Comparison of ENCODE assay signal across 9 cellular contexts in genomic region chr15:98854496-98854895, GRCh38.
DNase-seq lines count a peak whose midpoint lies in the region; ATAC-seq and TF ChIP-seq lines count a peak whose summit lies in the region.
"Had no signal": no experiment of that assay in that cellular context is flagged by ENCODE, and none has a peak within 500 bp of the region (broad histone marks: within the 10 kb centered on the region; RNA-seq: fewer than 3 reads in every experiment).

No MANE protein-coding gene starts in this region.

- peaks cover 75% of the 10 kb centered on the region for H3K79me2 ChIP-seq in SK-N-SH (ENCODE audit: insufficient read depth)
- peaks cover 98% of the 10 kb centered on the region for H3K79me2 ChIP-seq in mammary epithelial cell (ENCODE audit: insufficient read depth, low read length)

- peak overlapping the region; percentile 29 for H2AK5ac ChIP-seq in mesenchymal stem cell (ENCODE audit: low read length, severe bottlenecking)

- peak overlapping the region in 1 of 2 experiments; percentile 87 for H3K23ac ChIP-seq in mesenchymal stem cell (ENCODE audit: low read length in 2 of 2)

- dilution Hi-C loops in mammary epithelial cell (cut with HindIII; ENCODE audit: low sequenced_read_pairs) = no loop called here

- CTCF ChIA-PET in SK-N-SH (lab: Yijun Ruan, JAX) = interaction anchor here (1.2 to 5.6 kb wide), 4 partner anchors 18 to 335 kb away, joined by 3 to 32 read pairs (median 9); no protein-coding TSS in a partner anchor
- CTCF ChIA-PET in mammary epithelial cell (lab: Charles Lee; ENCODE audit: low non-redundant PET) = interaction anchor here (0.6 kb wide), 1 partner anchor 207 kb away, joined by 4 read pairs; no protein-coding TSS in a partner anchor

- POLR2A ChIA-PET in SK-N-SH (lab: Yijun Ruan, JAX) = no interaction called here

- H3K9me2 ChIP-seq in SK-N-SH = no peaks in the 10 kb centered on the region

- H2BK15ac ChIP-seq in mesenchymal stem cell (ENCODE audit: low read depth, poor library complexity, severe bottlenecking) = no peak overlapping the region

- ATAC-seq in SK-N-SH treated with all-trans-retinoic acid at 6 μM for 48 hours (no peak), thoracic aorta (ENCODE audit: insufficient number of reproducible peaks, low FRiP score, low read depth) (no peak)

- peak overlapping the region in 1 of 2 experiments; percentile 37 for H3K14ac ChIP-seq in mesenchymal stem cell (ENCODE audit: low read length in 2 of 2)

- peaks cover 16% of the 10 kb centered on the region for H3K79me1 ChIP-seq in mesenchymal stem cell (replicated peaks; ENCODE audit: low read length, poor library complexity, severe bottlenecking)

- H3K4me2 ChIP-seq in SK-N-SH (0 out of 2 replicates have a peak overlapping the region, but pooled peaks have one; percentile 90), mammary epithelial cell (ENCODE audit: insufficient read depth, low read depth, low read length) (peak overlapping the region; percentile 95), mesenchymal stem cell (ENCODE audit: low read length, poor library complexity, severe bottlenecking) (no peak overlapping the region)

- peak overlapping the region in 1 of 2 experiments; percentile 86; a peak in 1 of 4 replicates for H3K27ac ChIP-seq in SK-N-SH (ENCODE audit: low read depth in 2 of 2, low read length in 1 of 2)
- H3K27ac ChIP-seq in mammary epithelial cell (ENCODE audit: insufficient read depth, low read depth, low read length) = peak overlapping the region; percentile 75
- H3K27ac ChIP-seq in mesenchymal stem cell (ENCODE audit: low read length, poor library complexity, severe bottlenecking) = peak overlapping the region; percentile 51
- peak overlapping the region; percentile 85 to 92 for H3K27ac ChIP-seq in thoracic aorta

- no peaks in the 10 kb centered on the region for H3K36me3 ChIP-seq in SK-N-SH (replicated peaks in 1 of 2; ENCODE audit: control insufficient read depth in 1 of 2, insufficient read depth in 2 of 2, low read length in 1 of 2)
- no peaks in the 10 kb centered on the region for H3K36me3 ChIP-seq in mammary epithelial cell (ENCODE audit: insufficient read depth, low read length)
- no peaks in the 10 kb centered on the region for H3K36me3 ChIP-seq in mesenchymal stem cell (ENCODE audit: control insufficient read depth in 1 of 2, insufficient read depth in 2 of 2, low read depth in 1 of 2, low read length in 2 of 2)
- no peaks in the 10 kb centered on the region for H3K36me3 ChIP-seq in thoracic aorta

- H3K18ac ChIP-seq in mesenchymal stem cell (ENCODE audit: low read depth in 1 of 2, low read length in 2 of 2) = peak overlapping the region in 1 of 2 experiments; percentile 71

- H3K9ac ChIP-seq in SK-N-SH (no peak overlapping the region), mammary epithelial cell (ENCODE audit: insufficient read depth, low read length) (peak overlapping the region; percentile 86), mesenchymal stem cell (ENCODE audit: low read length) (peak overlapping the region; percentile 90)

- no peaks in the 10 kb centered on the region for H3K27me3 ChIP-seq in SK-N-SH (ENCODE audit: insufficient read depth)
- no peaks in the 10 kb centered on the region for H3K27me3 ChIP-seq in mammary epithelial cell (ENCODE audit: insufficient read depth, low read length)
- H3K27me3 ChIP-seq in mesenchymal stem cell (ENCODE audit: control insufficient read depth in 1 of 2, insufficient read depth in 1 of 2, low read length in 2 of 2) = no peaks in the 10 kb centered on the region
- no peaks in the 10 kb centered on the region for H3K27me3 ChIP-seq in thoracic aorta (replicated peaks; ENCODE audit: insufficient read depth)

- H4K91ac ChIP-seq in mesenchymal stem cell (ENCODE audit: low read length) = no peak overlapping the region

- BruUV-seq in mammary epithelial cell (replicated peaks; lab: Mats Ljungman, UMichigan) = no TSS peak

- no peak overlapping the region for H4K8ac ChIP-seq in mesenchymal stem cell (ENCODE audit: low read length)

- no peak for TF ChIP-seq RAD21 in SK-N-SH (IDR thresholded peaks at IDR 0.05; ENCODE audit: low read length)

- peak overlapping the region in 1 of 2 experiments; percentile 94 for H2BK12ac ChIP-seq in mesenchymal stem cell (ENCODE audit: low read length in 2 of 2)

- H3K4ac ChIP-seq in mesenchymal stem cell (ENCODE audit: low read depth in 1 of 2, low read length in 2 of 2) = peak overlapping the region in 1 of 2 experiments; percentile 89

- 75% methylated on average over 7 of the region's 7 CpGs for WGBS in SK-N-SH (ENCODE audit: low lambda C conversion rate)
- 50% methylated on average over 6 of the region's 7 CpGs for WGBS in mammary epithelial cell (ENCODE audit: low coverage, missing lambda C conversion rate)
- 94% methylated on average over 7 of the region's 7 CpGs for WGBS in mesenchymal stem cell

- H2BK5ac ChIP-seq in mesenchymal stem cell (ENCODE audit: low read depth, low read length, poor library complexity, severe bottlenecking) = no peak overlapping the region

- TF ChIP-seq EP300 in SK-N-SH (IDR thresholded peaks at IDR 0.05; ENCODE audit: borderline replicate concordance in 1 of 2, low read depth in 1 of 2, low read length in 1 of 2) = no peak

- H3K9me3 ChIP-seq in SK-N-SH (no peaks in the 10 kb centered on the region), mammary epithelial cell (replicated peaks; ENCODE audit: insufficient read depth, low read length) (no peaks in the 10 kb centered on the region), mesenchymal stem cell (ENCODE audit: control insufficient read depth, low read length) (no peaks in the 10 kb centered on the region), thoracic aorta (no peaks in the 10 kb centered on the region)

- H3K4me1 ChIP-seq in SK-N-SH (ENCODE audit: control insufficient read depth in 1 of 2, insufficient read depth in 2 of 2, low read depth in 1 of 2, low read length in 1 of 2) (peaks cover 47 to 51% of the 10 kb centered on the region in 2 experiments), mammary epithelial cell (ENCODE audit: insufficient read depth, low read length) (peaks cover 63% of the 10 kb centered on the region), mesenchymal stem cell (ENCODE audit: control insufficient read depth, insufficient read depth, low read depth, low read length) (peaks cover 34% of the 10 kb centered on the region), thoracic aorta (ENCODE audit: control insufficient read depth in 1 of 2, low read depth in 2 of 2) (peaks cover 57 to 89% of the 10 kb centered on the region in 2 donors)

- H3F3A ChIP-seq in SK-N-SH (replicated peaks; ENCODE audit: insufficient read depth) = peaks cover 31% of the 10 kb centered on the region

- intact Hi-C loops in mammary epithelial cell (cut with micrococcal nuclease) = loop anchor here (1.0 kb wide), 2 partner anchors 27 to 222 kb away; no protein-coding TSS in a partner anchor

- no peak overlapping the region for H2BK120ac ChIP-seq in mesenchymal stem cell (ENCODE audit: low read depth, low read length)

- H2AFZ ChIP-seq in SK-N-SH (ENCODE audit: low read depth) (no peak overlapping the region), mammary epithelial cell (ENCODE audit: low read depth, low read length) (peak overlapping the region; percentile 58), mesenchymal stem cell (ENCODE audit: low read depth, low read length) (no peak overlapping the region)

- DNase-seq in SK-N-SH (no peak), mammary epithelial cell (no peak), mesenchymal stem cell (no peak), thoracic aorta (ENCODE audit: low spot score) (no peak), ureter (ENCODE audit: low spot score) (no peak), NCI-H774 (lab: John Stamatoyannopoulos, UW) (no peak), UCSD-AML1 (lab: John Stamatoyannopoulos, UW; ENCODE audit: unreplicated experiment) (no peak)
- DNase-seq: NCI-H1417 treated with DMSO at 0.1 percent for 48 hours had no signal

- in situ Hi-C loops in mammary epithelial cell (cut with MboI; ENCODE audit: low sequenced_read_pairs in 2 of 2) = no loop called here

- TF ChIP-seq CTCF in SK-N-SH (IDR thresholded peaks at IDR 0.05) = no peak
- no peak for TF ChIP-seq CTCF in mammary epithelial cell (conservative IDR thresholded peaks at IDR 0.05 in 1 of 2, IDR thresholded peaks at IDR 0.05 in 1 of 2; ENCODE audit: extremely low read depth in 1 of 2, insufficient read depth in 1 of 2, low read depth in 1 of 2, low read length in 2 of 2)
- no peak for TF ChIP-seq CTCF in thoracic aorta (IDR thresholded peaks at IDR 0.05)

- H4K20me1 ChIP-seq in SK-N-SH (ENCODE audit: insufficient read depth) (no peaks in the 10 kb centered on the region; the same call in 1 of the 2 replicates), mammary epithelial cell (ENCODE audit: insufficient read depth, low read length) (no peaks in the 10 kb centered on the region)

- H3K4me3 ChIP-seq in SK-N-SH (ENCODE audit: low read depth in 2 of 2, low read length in 1 of 2) = no peak overlapping the region
- H3K4me3 ChIP-seq in mammary epithelial cell (replicated peaks in 1 of 3; ENCODE audit: insufficient read depth in 1 of 3, low read depth in 2 of 3, low read length in 3 of 3) = peak overlapping the region in 1 of 3 experiments; percentile 65
- H3K4me3 ChIP-seq in mesenchymal stem cell (ENCODE audit: insufficient read depth in 1 of 2, low read depth in 1 of 2, low read length in 2 of 2) = no peak overlapping the region
- H3K4me3 ChIP-seq in thoracic aorta = no peak overlapping the region

TF ChIP-seq in SK-N-SH, 30 proteins besides CTCF, POLR2A, EP300 and RAD21:
- no peak for TF ChIP-seq RFX5 (IDR thresholded peaks at IDR 0.05; ENCODE audit: low read length)

TF ChIP-seq in SK-N-SH treated with all-trans-retinoic acid at 6 μM for 48 hours, 23 proteins besides CTCF, POLR2A, EP300 and RAD21 (continues in another document):
- TF ChIP-seq BACH2 (CRISPR knock-in tag; IDR thresholded peaks at IDR 0.05; ENCODE audit: borderline replicate concordance) (no peak), ZFP3 (CRISPR knock-in tag; IDR thresholded peaks at IDR 0.05) (no peak), RARB (CRISPR knock-in tag; IDR thresholded peaks at IDR 0.05) (no peak), ZFP30 (CRISPR knock-in tag; IDR thresholded peaks at IDR 0.05) (no peak), CSDC2 (CRISPR knock-in tag; IDR thresholded peaks at IDR 0.05) (no peak)
- TF ChIP-seq, protein P1, sequence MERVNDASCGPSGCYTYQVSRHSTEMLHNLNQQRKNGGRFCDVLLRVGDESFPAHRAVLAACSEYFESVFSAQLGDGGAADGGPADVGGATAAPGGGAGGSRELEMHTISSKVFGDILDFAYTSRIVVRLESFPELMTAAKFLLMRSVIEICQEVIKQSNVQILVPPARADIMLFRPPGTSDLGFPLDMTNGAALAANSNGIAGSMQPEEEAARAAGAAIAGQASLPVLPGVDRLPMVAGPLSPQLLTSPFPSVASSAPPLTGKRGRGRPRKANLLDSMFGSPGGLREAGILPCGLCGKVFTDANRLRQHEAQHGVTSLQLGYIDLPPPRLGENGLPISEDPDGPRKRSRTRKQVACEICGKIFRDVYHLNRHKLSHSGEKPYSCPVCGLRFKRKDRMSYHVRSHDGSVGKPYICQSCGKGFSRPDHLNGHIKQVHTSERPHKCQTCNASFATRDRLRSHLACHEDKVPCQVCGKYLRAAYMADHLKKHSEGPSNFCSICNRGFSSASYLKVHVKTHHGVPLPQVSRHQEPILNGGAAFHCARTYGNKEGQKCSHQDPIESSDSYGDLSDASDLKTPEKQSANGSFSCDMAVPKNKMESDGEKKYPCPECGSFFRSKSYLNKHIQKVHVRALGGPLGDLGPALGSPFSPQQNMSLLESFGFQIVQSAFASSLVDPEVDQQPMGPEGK (CRISPR knock-in tag; IDR thresholded peaks at IDR 0.05; ENCODE audit: borderline replicate concordance) = no peak
